Comparison of ENCODE assay signal across 7 cellular contexts in genomic region chr9:17268531-17269188, GRCh38.
DNase-seq lines count a peak whose midpoint lies in the region; ATAC-seq and TF ChIP-seq lines count a peak whose summit lies in the region.
"Not testable (repeated sequence)": the region's sequence is repeated elsewhere in the genome, so short reads cannot be mapped to it uniquely, and the experiment has no call there.

No MANE protein-coding gene starts in this region.

- peak overlapping the region; percentile 45 for H3K4me3 ChIP-seq in HUES6 (ENCODE audit: low read depth, low read length)
- not testable (repeated sequence) for H3K4me3 ChIP-seq in mammary epithelial cell (replicated peaks in 1 of 3; ENCODE audit: insufficient read depth in 1 of 3, low read depth in 2 of 3, low read length in 3 of 3); mucosa of descending colon

- not testable (repeated sequence) for H3K79me2 ChIP-seq in mammary epithelial cell (ENCODE audit: insufficient read depth, low read length)

- not testable (repeated sequence) for H3K4me1 ChIP-seq in HUES6 (ENCODE audit: control insufficient read depth, insufficient read depth, low read length); mammary epithelial cell (ENCODE audit: insufficient read depth, low read length); mucosa of descending colon (ENCODE audit: low read depth)

- not testable (repeated sequence) for H2AFZ ChIP-seq in mammary epithelial cell (ENCODE audit: low read depth, low read length)

- not testable (repeated sequence) for H4K20me1 ChIP-seq in mammary epithelial cell (ENCODE audit: insufficient read depth, low read length)

- TF ChIP-seq CTCF in mammary epithelial cell (conservative IDR thresholded peaks at IDR 0.05 in 1 of 2, IDR thresholded peaks at IDR 0.05 in 1 of 2; ENCODE audit: extremely low read depth in 1 of 2, insufficient read depth in 1 of 2, low read depth in 1 of 2, low read length in 2 of 2); mucosa of descending colon (IDR thresholded peaks at IDR 0.05): not testable (repeated sequence)

- H3K9me3 ChIP-seq in HUES6 (ENCODE audit: control insufficient read depth, insufficient read depth, low read depth, low read length); mammary epithelial cell (replicated peaks; ENCODE audit: insufficient read depth, low read length); mucosa of descending colon: not testable (repeated sequence)

- dilution Hi-C loops in mammary epithelial cell (cut with HindIII; ENCODE audit: low sequenced_read_pairs), result not testable (repeated sequence)

- not testable (repeated sequence) for H3K36me3 ChIP-seq in HUES6 (ENCODE audit: control insufficient read depth, insufficient read depth, low read length); mammary epithelial cell (ENCODE audit: insufficient read depth, low read length); mucosa of descending colon (ENCODE audit: low read depth)

- H3K27ac ChIP-seq in HUES6 (ENCODE audit: low read depth, low read length); mammary epithelial cell (ENCODE audit: insufficient read depth, low read depth, low read length): not testable (repeated sequence)

- WGBS in mammary epithelial cell (ENCODE audit: low coverage, missing lambda C conversion rate), result 89% methylated on average over 10 of the region's 19 CpGs

- H3K9ac ChIP-seq in HUES6 (ENCODE audit: low read length); mammary epithelial cell (ENCODE audit: insufficient read depth, low read length): not testable (repeated sequence)

- not testable (repeated sequence) for H3K4me2 ChIP-seq in mammary epithelial cell (ENCODE audit: insufficient read depth, low read depth, low read length)

- in situ Hi-C loops in mammary epithelial cell (cut with MboI; ENCODE audit: low sequenced_read_pairs in 2 of 2), result not testable (repeated sequence)

- CTCF ChIA-PET in mammary epithelial cell (lab: Charles Lee; ENCODE audit: low non-redundant PET), result not testable (repeated sequence)

- BruUV-seq in mammary epithelial cell (replicated peaks; lab: Mats Ljungman, UMichigan), result not testable (repeated sequence)

- intact Hi-C loops in mammary epithelial cell (cut with micrococcal nuclease); mucosa of descending colon (cut with DNase I, micrococcal nuclease): not testable (repeated sequence)

- peak; percentile 83 for DNase-seq in DMS53 (lab: John Stamatoyannopoulos, UW)
- DNase-seq in NCI-H2029 (lab: John Stamatoyannopoulos, UW), result peak; percentile 48
- DNase-seq in NCI-H748 (lab: John Stamatoyannopoulos, UW; ENCODE audit: unreplicated experiment), result peak; percentile 92
- DNase-seq in mammary epithelial cell, result peak; percentile 14
- DNase-seq in iPS DF 19.7 (ENCODE audit: low read depth, low spot score), result peak; percentile 17
- peak in 2 of 3 donors; percentile 33 to 41 for DNase-seq in mucosa of descending colon

- not testable (repeated sequence) for ATAC-seq in mucosa of descending colon

- not testable (repeated sequence) for H3K27me3 ChIP-seq in HUES6 (ENCODE audit: control insufficient read depth, insufficient read depth, low read length); mammary epithelial cell (ENCODE audit: insufficient read depth, low read length)

Comparison
In these comparisons a context has a peak if more than half of its experiments do, and no peak if none do; other contexts are left out.
1. DNase-seq: peak in every context shown above with its lines; median percentile 92 in NCI-H748; 83 in DMS53; 48 in NCI-H2029; 37 in mucosa of descending colon; 17 in iPS DF 19.7; 14 in mammary epithelial cell.